In genomic region chr2:168490916-168491605, GRCh38 we compare ENCODE assay signal across 9 cellular contexts.
DNase-seq lines count a peak whose midpoint lies in the region; ATAC-seq lines count a peak whose summit lies in the region.
"Had no signal": no experiment of that assay in that cellular context is flagged by ENCODE, and none has a peak within 500 bp of the region (broad histone marks: within the 10 kb centered on the region; RNA-seq: fewer than 3 reads in every experiment).

No MANE protein-coding gene starts in this region.

- H3K27ac ChIP-seq in rectal smooth muscle tissue (ENCODE audit: low read depth, low read length): no peak overlapping the region

- H3K36me3 ChIP-seq in rectal smooth muscle tissue (ENCODE audit: control insufficient read depth, insufficient read depth, low read length): no peaks in the 10 kb centered on the region
- H3K36me3 ChIP-seq: HAP-1 had no signal

- peak overlapping the region; percentile 34 for H3K4me3 ChIP-seq in rectal smooth muscle tissue (ENCODE audit: low read length)
- H3K4me3 ChIP-seq: HAP-1 had no signal

- H3K4me1 ChIP-seq in rectal smooth muscle tissue (ENCODE audit: control insufficient read depth, insufficient read depth, low read length): peaks cover 5% of the 10 kb centered on the region

- no peak overlapping the region for H3K9ac ChIP-seq in rectal smooth muscle tissue (ENCODE audit: low read length)

- H3K9me3 Mint-ChIP-seq in effector memory CD8-positive, alpha-beta T cell: no peaks in the 10 kb centered on the region

- no peaks in the 10 kb centered on the region for H3K27me3 ChIP-seq in rectal smooth muscle tissue (ENCODE audit: control insufficient read depth, insufficient read depth, low read length)

- H3K4me1 Mint-ChIP-seq in effector memory CD8-positive, alpha-beta T cell (ENCODE audit: low read depth in 2 of 2): peaks cover 20 to 21% of the 10 kb centered on the region in 2 donors

- H3K27me3 Mint-ChIP-seq in effector memory CD8-positive, alpha-beta T cell: peaks cover 0 to 5% of the 10 kb centered on the region in 2 donors

- H3K36me3 Mint-ChIP-seq in effector memory CD8-positive, alpha-beta T cell (ENCODE audit: insufficient read depth): no peaks in the 10 kb centered on the region

- ATAC-seq in GM18502 (IDR thresholded peaks at IDR 0.05; ENCODE audit: poor library complexity, unreplicated experiment): peak; percentile 27
- ATAC-seq in effector memory CD8-positive, alpha-beta T cell (replicated peaks): peak; percentile 30
- no peak for ATAC-seq in GM18867 (IDR thresholded peaks at IDR 0.05; ENCODE audit: unreplicated experiment)
- ATAC-seq in GM18517 (IDR thresholded peaks at IDR 0.05; ENCODE audit: unreplicated experiment): no peak

- DNase-seq in NOMO-1 treated with DMSO at 0.1 percent for 48 hours (lab: John Stamatoyannopoulos, UW; ENCODE audit: unreplicated experiment) (peak; percentile 78), NCI-H1048 (lab: John Stamatoyannopoulos, UW) (no peak), GM19238 (ENCODE audit: insufficient read length, low spot score) (no peak)
- no peak for DNase-seq in effector memory CD8-positive, alpha-beta T cell

- peak overlapping the region; percentile 29 to 89 for H3K27ac Mint-ChIP-seq in effector memory CD8-positive, alpha-beta T cell

- peak overlapping the region; percentile 63 to 66 for H3K4me3 Mint-ChIP-seq in effector memory CD8-positive, alpha-beta T cell

Comparison
In these comparisons a context has a peak if more than half of its experiments do, and no peak if none do; other contexts are left out.
1. ATAC-seq: peak in GM18502 (single experiment) and effector memory CD8-positive, alpha-beta T cell (single experiment); none in GM18867 (single experiment) and GM18517 (single experiment).